In genomic region chr12:70444903-70445302, GRCh38 we compare ENCODE assay signal across 16 cellular contexts.
"Had no signal": no experiment of that assay in that cellular context is flagged by ENCODE, and none has a peak within 500 bp of the region (broad histone marks: within the 10 kb centered on the region; RNA-seq: fewer than 3 reads in every experiment).

No MANE protein-coding gene starts in this region.

- FAIRE-seq: bronchial epithelial cell, urothelium cell line had no signal

- H3K36me3 ChIP-seq: ascending aorta, gastroesophageal sphincter, neutrophil, stomach, thoracic aorta had no signal

- H3K27me3 ChIP-seq: ascending aorta, gastroesophageal sphincter, neutrophil, stomach had no signal

- H3K4me3 ChIP-seq: ascending aorta, gastroesophageal sphincter, mucosa of descending colon, skin epidermis, stomach, thoracic aorta had no signal

- H3K27ac ChIP-seq: ascending aorta, gastroesophageal sphincter, neutrophil, skin epidermis, stomach, thoracic aorta, VCaP had no signal

- H3K9me3 ChIP-seq: ascending aorta, neutrophil had no signal

- H3K4me1 ChIP-seq: ascending aorta, gastroesophageal sphincter, stomach had no signal

- DNase-seq: activated CD4-positive, alpha-beta memory T cell treated with anti-CD3 and anti-CD28 coated beads, Interleukin-2, amount 10 ng/mL, durations not matched to agents 7 days and 5 days; activated CD4-positive, alpha-beta T cell treated with anti-CD3 and anti-CD28 coated beads for 36 hours; activated T-cell treated with anti-CD3 and anti-CD28 coated beads, Interleukin-2, amount 50 U/mL, for 48 hours; hypothalamus; left cardiac atrium; mucosa of descending colon; naive thymus-derived CD8-positive, alpha-beta T cell; stomach had no signal
